Comparison of ENCODE assay signal across 14 cellular contexts in the genomic region with DNA sequence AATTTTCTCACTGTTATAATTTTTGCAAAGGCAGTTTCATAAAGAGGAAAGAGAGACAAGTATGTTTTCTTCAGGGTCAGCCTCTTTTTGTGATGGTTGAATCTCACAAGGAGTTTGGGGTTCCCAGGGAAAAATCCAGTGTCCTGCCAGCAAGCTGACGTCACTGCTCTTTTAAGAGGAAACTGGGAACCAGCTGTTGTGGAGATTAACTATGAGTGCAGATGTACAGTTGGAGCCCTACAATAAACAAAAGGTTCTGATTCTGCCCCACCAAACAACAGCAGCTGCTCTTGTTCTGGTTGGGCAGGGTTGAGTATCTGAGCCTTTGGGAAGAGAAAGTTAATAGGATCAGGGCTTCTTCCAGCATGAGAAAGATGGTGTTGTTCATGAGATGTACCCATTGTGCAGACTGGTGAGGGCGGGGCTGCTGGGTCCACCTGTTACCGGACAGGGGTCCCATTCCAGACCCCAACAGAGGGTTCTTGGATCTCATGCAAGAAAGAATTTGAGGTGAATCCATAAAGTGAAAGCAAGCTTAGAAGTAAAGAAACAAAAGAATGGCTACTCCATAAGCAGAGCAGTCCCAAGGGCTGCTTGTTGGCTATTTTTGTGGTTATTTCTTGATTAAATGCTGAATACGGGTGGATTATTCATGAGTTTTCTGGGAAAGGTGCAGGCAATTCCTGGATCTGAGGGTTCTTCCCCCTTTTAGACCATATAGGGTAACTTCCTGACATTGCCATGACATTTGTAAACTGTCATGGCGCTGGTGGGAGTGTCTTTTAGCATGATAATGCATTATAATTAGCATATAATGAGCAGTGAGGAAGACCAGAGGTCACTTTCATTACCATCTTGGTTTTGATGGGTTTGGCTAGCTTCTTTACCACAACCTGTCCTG. TPM values are rescaled to one million over a fixed set of nuclear protein-coding genes. Genes with fewer than 3 reads are reported as not detected.
DNase-seq lines count a peak whose midpoint lies in the region; ATAC-seq and TF ChIP-seq lines count a peak whose summit lies in the region.
"Had no signal": no experiment of that assay in that cellular context is flagged by ENCODE, and none has a peak within 500 bp of the region (broad histone marks: within the 10 kb centered on the region; RNA-seq: fewer than 3 reads in every experiment).

No MANE protein-coding gene starts in this region.

- peaks cover 14% of the 10 kb centered on the region for H3K4me1 ChIP-seq in lower lobe of right lung
- H3K4me1 ChIP-seq in testis, result no peaks in the 10 kb centered on the region
- peaks cover 8% of the 10 kb centered on the region for H3K4me1 ChIP-seq in BE2C

- no peak for TF ChIP-seq POLR2A in testis (IDR thresholded peaks at IDR 0.05)

- 77 to 86% methylated on average over 5 of the region's 5 CpGs for WGBS in testis, 2 donors

- H3K36me3 ChIP-seq in lower lobe of right lung, result no peaks in the 10 kb centered on the region
- H3K36me3 ChIP-seq in testis (ENCODE audit: low read depth, missing control alignments), result no peaks in the 10 kb centered on the region
- H3K36me3 ChIP-seq in BE2C, result no peaks in the 10 kb centered on the region

- H3K27ac ChIP-seq in lower lobe of right lung, result peak overlapping the region; percentile 54
- H3K27ac ChIP-seq in testis, result no peak overlapping the region

- DNase-seq in Right ventricle myocardium inferior (ENCODE audit: missing footprints) (peak; percentile 15), cardiac septum (ENCODE audit: low spot score) (no peak), brain pericyte (ENCODE audit: low read depth, low spot score) (peak; percentile 30), lower lobe of right lung (no peak), testis (peak; percentile 32), BE2C (no peak), glomerular visceral epithelial cell (ENCODE audit: extremely low spot score) (no peak)
- no peak for DNase-seq in stimulated activated CD4-positive, alpha-beta T cell treated with anti-CD3 and anti-CD28 coated beads, Interleukin-4, amount 100 ng/mL, for 1 hour
- DNase-seq: activated CD8-positive, alpha-beta T cell treated with anti-CD3 and anti-CD28 coated beads, Interleukin-2, amount 10 ng/mL, durations not matched to agents 7 days and 5 days; activated naive CD8-positive, alpha-beta T cell treated with anti-CD3 and anti-CD28 coated beads for 36 hours; NCI-H187; T-helper 17 cell; trophoblast cell had no signal

- ATAC-seq in Right ventricle myocardium inferior, result peak; percentile 86
- no peak for ATAC-seq in lower lobe of right lung
- ATAC-seq: activated CD8-positive, alpha-beta T cell treated with anti-CD3 and anti-CD28 coated beads, Interleukin-2, amount 10 ng/mL, durations not matched to agents 7 days and 5 days; T-helper 17 cell had no signal

- H3K4me3 ChIP-seq in lower lobe of right lung, result no peak overlapping the region
- H3K4me3 ChIP-seq in testis, result no peak overlapping the region
- no peak overlapping the region for H3K4me3 ChIP-seq in BE2C (ENCODE audit: low read depth, low read length)

- intact Hi-C loops in Right ventricle myocardium inferior (cut with DNase I) (no loop called here), cardiac septum (cut with DNase I) (no loop called here), lower lobe of right lung (cut with DNase I) (no loop called here), testis (cut with DNase I; ENCODE audit: low total_unique reads) (no loop called here)

- H3K27me3 ChIP-seq in lower lobe of right lung (ENCODE audit: low read depth) (no peaks in the 10 kb centered on the region), testis (no peaks in the 10 kb centered on the region), BE2C (no peaks in the 10 kb centered on the region)

- TF ChIP-seq CTCF in lower lobe of right lung (IDR thresholded peaks at IDR 0.05) (no peak), testis (IDR thresholded peaks at IDR 0.05) (no peak), BE2C (IDR thresholded peaks at IDR 0.05; ENCODE audit: low read depth, low read length) (no peak)

- H3K9me3 ChIP-seq in lower lobe of right lung (no peaks in the 10 kb centered on the region), testis (no peaks in the 10 kb centered on the region), BE2C (no peaks in the 10 kb centered on the region)

RNA-seq across cellular contexts. Expression of gene PRF1, which starts 12.5 kb away (rescaled TPM):
- 4.3 TPM for total RNA-seq in Right ventricle myocardium inferior
- total RNA-seq in cardiac septum, result 1.2 TPM
- total RNA-seq in lower lobe of right lung, result 29.5 TPM
- total RNA-seq in testis, result 1 to 10 TPM in 1 of 2 donors, under 1 TPM in 1; 0.55 to 1.8 TPM
- polyA plus RNA-seq in testis (ENCODE audit: insufficient read depth, low read depth, low replicate concordance), result 2.2 TPM
- not detected for polyA plus RNA-seq in BE2C (2012; ENCODE audit: insufficient read depth, insufficient read length, low read depth)
- total RNA-seq: renal cortical epithelial cell had no signal

Comparison
In these comparisons a context has a peak if more than half of its experiments do, and no peak if none do; other contexts are left out.
1. DNase-seq: peak in Right ventricle myocardium inferior (single experiment), brain pericyte (single experiment) and testis (single experiment); none in cardiac septum (single experiment), lower lobe of right lung (single experiment), BE2C (single experiment), stimulated activated CD4-positive, alpha-beta T cell treated with anti-CD3 and anti-CD28 coated beads, Interleukin-4, amount 100 ng/mL, for 1 hour (single experiment) and glomerular visceral epithelial cell (single experiment).